Comparison of ENCODE assay signal across 1 cellular context in the genomic region with DNA sequence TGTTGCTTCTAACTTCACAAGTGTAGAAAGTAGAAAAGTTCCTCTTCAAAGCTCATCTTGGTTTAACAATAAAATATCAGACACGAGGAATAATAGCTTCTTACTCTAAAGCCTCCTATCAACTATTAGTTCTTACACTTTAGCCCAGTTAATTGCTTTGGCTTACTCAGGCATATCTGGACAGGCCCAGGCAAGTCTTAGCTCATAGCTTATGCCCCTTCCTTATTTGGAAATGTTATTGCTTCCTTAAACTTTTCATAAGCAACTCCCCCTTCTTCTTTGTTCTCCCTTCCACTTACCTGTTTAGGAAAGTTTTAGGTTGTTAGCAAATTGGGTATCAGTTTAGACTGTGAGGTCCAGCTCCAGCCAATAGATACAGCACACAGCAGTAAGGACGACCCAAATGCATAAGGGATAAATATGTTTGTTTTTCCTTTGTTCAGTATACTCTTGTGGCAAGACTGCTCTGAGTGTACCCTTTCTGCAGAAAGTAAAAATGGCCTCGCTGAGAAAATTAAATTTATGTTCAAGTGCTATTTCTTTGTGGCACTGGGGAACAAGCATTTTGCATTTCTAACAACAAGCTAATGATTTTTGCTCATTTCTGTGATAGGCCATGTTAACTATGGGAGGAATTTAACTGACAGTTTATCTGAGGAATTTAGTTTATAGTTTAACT.
TF ChIP-seq lines count a peak whose summit lies in the region.

No MANE protein-coding gene starts in this region.

TF ChIP-seq in HEK293, 187 proteins besides CTCF, POLR2A, EP300 and RAD21 (continued from another document):
- TF ChIP-seq, protein P1, sequence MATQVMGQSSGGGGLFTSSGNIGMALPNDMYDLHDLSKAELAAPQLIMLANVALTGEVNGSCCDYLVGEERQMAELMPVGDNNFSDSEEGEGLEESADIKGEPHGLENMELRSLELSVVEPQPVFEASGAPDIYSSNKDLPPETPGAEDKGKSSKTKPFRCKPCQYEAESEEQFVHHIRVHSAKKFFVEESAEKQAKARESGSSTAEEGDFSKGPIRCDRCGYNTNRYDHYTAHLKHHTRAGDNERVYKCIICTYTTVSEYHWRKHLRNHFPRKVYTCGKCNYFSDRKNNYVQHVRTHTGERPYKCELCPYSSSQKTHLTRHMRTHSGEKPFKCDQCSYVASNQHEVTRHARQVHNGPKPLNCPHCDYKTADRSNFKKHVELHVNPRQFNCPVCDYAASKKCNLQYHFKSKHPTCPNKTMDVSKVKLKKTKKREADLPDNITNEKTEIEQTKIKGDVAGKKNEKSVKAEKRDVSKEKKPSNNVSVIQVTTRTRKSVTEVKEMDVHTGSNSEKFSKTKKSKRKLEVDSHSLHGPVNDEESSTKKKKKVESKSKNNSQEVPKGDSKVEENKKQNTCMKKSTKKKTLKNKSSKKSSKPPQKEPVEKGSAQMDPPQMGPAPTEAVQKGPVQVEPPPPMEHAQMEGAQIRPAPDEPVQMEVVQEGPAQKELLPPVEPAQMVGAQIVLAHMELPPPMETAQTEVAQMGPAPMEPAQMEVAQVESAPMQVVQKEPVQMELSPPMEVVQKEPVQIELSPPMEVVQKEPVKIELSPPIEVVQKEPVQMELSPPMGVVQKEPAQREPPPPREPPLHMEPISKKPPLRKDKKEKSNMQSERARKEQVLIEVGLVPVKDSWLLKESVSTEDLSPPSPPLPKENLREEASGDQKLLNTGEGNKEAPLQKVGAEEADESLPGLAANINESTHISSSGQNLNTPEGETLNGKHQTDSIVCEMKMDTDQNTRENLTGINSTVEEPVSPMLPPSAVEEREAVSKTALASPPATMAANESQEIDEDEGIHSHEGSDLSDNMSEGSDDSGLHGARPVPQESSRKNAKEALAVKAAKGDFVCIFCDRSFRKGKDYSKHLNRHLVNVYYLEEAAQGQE (tag by site-specific recombination; IDR thresholded peaks at IDR 0.05) = no peak
